4 cellular contexts compared by ENCODE assay signal in genomic region chr9:133299996-133300395, GRCh38. TPM values are rescaled to one million over a fixed set of nuclear protein-coding genes. Genes with fewer than 3 reads are reported as not detected.
"Had no signal": no experiment of that assay in that cellular context is flagged by ENCODE, and none has a peak within 500 bp of the region (broad histone marks: within the 10 kb centered on the region; RNA-seq: fewer than 3 reads in every experiment).

No MANE protein-coding gene starts in this region.

RNA-seq across cellular contexts. Expression of gene ABO, which starts 25.0 kb away (rescaled TPM):
- total RNA-seq: M059J, PC-3, SJSA1 had no signal
- polyA plus RNA-seq: SK-N-SH had no signal
